Comparison of ENCODE assay signal across 8 cellular contexts in genomic region chr11:16603890-16604783, GRCh38.
A peak's percentile ranks its signal among the peaks of the same experiment; 100 is the strongest.
DNase-seq lines count a peak whose midpoint lies in the region; ATAC-seq, FAIRE-seq and TF ChIP-seq lines count a peak whose summit lies in the region.

No MANE protein-coding gene starts in this region.

- no TSS peak for BruUV-seq in OCI-LY7 (replicated peaks; lab: Mats Ljungman, UMichigan)

- H3K27me3 ChIP-seq in body of pancreas: no peaks in the 10 kb centered on the region

- H3K9me3 ChIP-seq in body of pancreas (no peaks in the 10 kb centered on the region), OCI-LY7 (ENCODE audit: low read length) (no peaks in the 10 kb centered on the region)

- H3K27ac ChIP-seq in body of pancreas (peak overlapping the region; percentile 77 to 92 (median 91)), skin epidermis (peak overlapping the region in 13 of 21 experiments; percentile 15 to 79 (median 65)), OCI-LY7 (ENCODE audit: low read depth, low read length, poor library complexity, severe bottlenecking) (no peak overlapping the region)

- H3K9me2 ChIP-seq in OCI-LY7 (ENCODE audit: insufficient read depth, low read length): no peaks in the 10 kb centered on the region

- H3K79me2 ChIP-seq in OCI-LY7 (ENCODE audit: insufficient read depth, low read depth, low read length): no peaks in the 10 kb centered on the region

- no peaks in the 10 kb centered on the region for H4K20me1 ChIP-seq in OCI-LY7 (ENCODE audit: insufficient read depth, low read length)

- H3K4me1 ChIP-seq in body of pancreas: peaks cover 26% of the 10 kb centered on the region
- no peaks in the 10 kb centered on the region for H3K4me1 ChIP-seq in OCI-LY7 (ENCODE audit: insufficient read depth, low read length, poor library complexity, severe bottlenecking)

- H3K4me3 Mint-ChIP-seq in activated T-cell treated with anti-CD3 and anti-CD28 coated beads, Interleukin-2, amount 50 U/mL, for 24 hours: peak overlapping the region; percentile 65

- no peaks in the 10 kb centered on the region for H3K9me3 Mint-ChIP-seq in activated T-cell treated with anti-CD3 and anti-CD28 coated beads, Interleukin-2, amount 50 U/mL, for 24 hours

- TF ChIP-seq CTCF in body of pancreas (IDR thresholded peaks at IDR 0.05) (no peak), D721Med (IDR thresholded peaks at IDR 0.05; ENCODE audit: insufficient read depth, missing control alignments) (no peak), OCI-LY7 (conservative IDR thresholded peaks at IDR 0.05; ENCODE audit: low read length) (no peak)

- H3K27me3 Mint-ChIP-seq in activated T-cell treated with anti-CD3 and anti-CD28 coated beads, Interleukin-2, amount 50 U/mL, for 24 hours: peaks cover 67% of the 10 kb centered on the region

- CTCF ChIA-PET in OCI-LY7 (lab: Charles Lee; ENCODE audit: unreplicated experiment): no interaction called here

- H3K4me2 ChIP-seq in OCI-LY7 (ENCODE audit: low read length): no peak overlapping the region

- H3K4me3 ChIP-seq in body of pancreas: peak overlapping the region; percentile 40 to 77
- peak overlapping the region; percentile 26 to 49 (median 41) for H3K4me3 ChIP-seq in skin epidermis
- H3K4me3 ChIP-seq in OCI-LY7 (ENCODE audit: low read depth, low read length, poor library complexity, severe bottlenecking): no peak overlapping the region

- H3K36me3 ChIP-seq in body of pancreas (replicated peaks in 1 of 2; ENCODE audit: insufficient read depth in 1 of 2, low read depth in 2 of 2) (no peaks in the 10 kb centered on the region), OCI-LY7 (ENCODE audit: insufficient read depth, low read length) (no peaks in the 10 kb centered on the region)

- TF ChIP-seq POLR2A in body of pancreas (IDR thresholded peaks at IDR 0.05): peak in 1 of 3 donors; percentile 61

- peak; percentile 39 for ATAC-seq in body of pancreas

- FAIRE-seq in D721Med (lab: Jason Lieb, UNC): no peak

- H3K27ac Mint-ChIP-seq in activated T-cell treated with anti-CD3 and anti-CD28 coated beads, Interleukin-2, amount 50 U/mL, for 24 hours: no peak overlapping the region

- WGBS in body of pancreas, 2 donors: 8 to 29% methylated on average over 24 to 53 of the region's 53 CpGs

- no peak for DNase-seq in activated T-cell treated with anti-CD3 and anti-CD28 coated beads, Interleukin-2, amount 50 U/mL, for 24 hours
- DNase-seq in activated T-cell treated with anti-CD3 and anti-CD28 coated beads for 4 hours: no peak
- DNase-seq in body of pancreas: peak; percentile 60 to 76 (median 68)
- peak; percentile 47 for DNase-seq in iPS-NIHi11 (ENCODE audit: low spot score)
- DNase-seq in D721Med (ENCODE audit: insufficient read length, low spot score): no peak
- no peak for DNase-seq in OCI-LY7 (ENCODE audit: low spot score)
- no peak for DNase-seq in germinal center (ENCODE audit: low spot score)

- intact Hi-C loops in body of pancreas (cut with DNase I): no loop called here
- intact Hi-C loops in OCI-LY7 (cut with micrococcal nuclease; ENCODE audit: unreplicated experiment): loop anchor here (10.0 kb wide), 1 partner anchor 779 kb away; no protein-coding TSS in a partner anchor

- peaks cover 28% of the 10 kb centered on the region for H3K4me1 Mint-ChIP-seq in activated T-cell treated with anti-CD3 and anti-CD28 coated beads, Interleukin-2, amount 50 U/mL, for 24 hours (ENCODE audit: low read depth)

- POLR2A ChIA-PET in OCI-LY7 (lab: Charles Lee): no interaction called here

- H3K36me3 Mint-ChIP-seq in activated T-cell treated with anti-CD3 and anti-CD28 coated beads, Interleukin-2, amount 50 U/mL, for 24 hours (ENCODE audit: low read depth): no peaks in the 10 kb centered on the region

- no peak overlapping the region for H2AFZ ChIP-seq in OCI-LY7 (ENCODE audit: low read length)

Comparison
In these comparisons a context has a peak if more than half of its experiments do, and no peak if none do; other contexts are left out.
1. DNase-seq: peak in body of pancreas (4 of 4) and iPS-NIHi11 (single experiment); none in activated T-cell treated with anti-CD3 and anti-CD28 coated beads, Interleukin-2, amount 50 U/mL, for 24 hours (single experiment), activated T-cell treated with anti-CD3 and anti-CD28 coated beads for 4 hours (single experiment), D721Med (single experiment), OCI-LY7 (single experiment) and germinal center (single experiment).